Comparison of ENCODE assay signal across 23 cellular contexts in genomic region chr6:112100561-112100960, GRCh38. TPM values are rescaled to one million over a fixed set of nuclear protein-coding genes. Genes with fewer than 3 reads are reported as not detected.
DNase-seq lines count a peak whose midpoint lies in the region; ATAC-seq, FAIRE-seq and TF ChIP-seq lines count a peak whose summit lies in the region.
"Had no signal": no experiment of that assay in that cellular context is flagged by ENCODE, and none has a peak within 500 bp of the region (broad histone marks: within the 10 kb centered on the region; RNA-seq: fewer than 3 reads in every experiment).

No MANE protein-coding gene starts in this region.

- ATAC-seq in naive thymus-derived CD8-positive, alpha-beta T cell: no peak
- ATAC-seq in activated T-cell treated with anti-CD3 and anti-CD28 coated beads, Interleukin-2, amount 50 U/mL, for 4 hours: no peak

- H3K4me1 ChIP-seq in HUES48 (ENCODE audit: control insufficient read depth, insufficient read depth, low read length) (peaks cover 20% of the 10 kb centered on the region), endothelial cell of umbilical vein (ENCODE audit: control insufficient read depth, extremely low read depth, insufficient read depth, low read length) (peaks cover 34% of the 10 kb centered on the region)
- H3K4me1 ChIP-seq: BLaER1, Caco-2, SJSA1 had no signal

- no peaks in the 10 kb centered on the region for H3K27me3 Mint-ChIP-seq in naive thymus-derived CD8-positive, alpha-beta T cell
- peaks cover 8% of the 10 kb centered on the region for H3K27me3 Mint-ChIP-seq in activated T-cell treated with anti-CD3 and anti-CD28 coated beads, Interleukin-2, amount 50 U/mL, for 4 hours (ENCODE audit: low read depth)
- H3K27me3 Mint-ChIP-seq: CD4-positive, alpha-beta T cell had no signal

- no TSS peak for BruUV-seq in endothelial cell of umbilical vein (replicated peaks; lab: Mats Ljungman, UMichigan)

- DNase-seq in NCI-H146 treated with DMSO at 0.1 percent for 48 hours (lab: John Stamatoyannopoulos, UW; ENCODE audit: unreplicated experiment) (peak; percentile 44), endothelial cell of umbilical vein (ENCODE audit: low read depth, low spot score) (no peak), iPS-NIHi7 (ENCODE audit: extremely low spot score) (peak; percentile 20), NCI-H345 treated with DMSO at 0.1 percent for 48 hours (lab: John Stamatoyannopoulos, UW; ENCODE audit: unreplicated experiment) (no peak)
- DNase-seq in naive thymus-derived CD8-positive, alpha-beta T cell: no peak
- DNase-seq in activated T-cell treated with anti-CD3 and anti-CD28 coated beads, Interleukin-2, amount 50 U/mL, for 4 hours: no peak
- DNase-seq: Caco-2; CD4-positive, alpha-beta T cell; DMS153; HCEC 1CT; NCI-H1092; NCI-H1436; NCI-H2029; NCI-H226; NCI-H524; OCI-M1 had no signal

- CTCF ChIA-PET in endothelial cell of umbilical vein (lab: Charles Lee): interaction anchor here (0.7 to 4.5 kb wide), 2 partner anchors 14 to 17 kb away, joined by 3 to 12 read pairs; partner anchors contain the start of genes FAM229B and TUBE1

- no peak overlapping the region for H3K9ac ChIP-seq in HUES48 (ENCODE audit: low read depth, low read length)
- H3K9ac ChIP-seq in endothelial cell of umbilical vein (replicated peaks; ENCODE audit: extremely low read depth, insufficient read depth, low read length): no peak overlapping the region
- H3K9ac ChIP-seq: BLaER1 had no signal

- H4K20me1 ChIP-seq in endothelial cell of umbilical vein (replicated peaks; ENCODE audit: control insufficient read depth, extremely low read depth, insufficient read depth, low read length): no peaks in the 10 kb centered on the region
- H4K20me1 ChIP-seq: BLaER1 had no signal

- POLR2A ChIA-PET in endothelial cell of umbilical vein (lab: Charles Lee): no interaction called here
- POLR2A ChIA-PET in naive thymus-derived CD8-positive, alpha-beta T cell (lab: Charles Lee): no interaction called here

- H3K36me3 ChIP-seq in HUES48 (ENCODE audit: control insufficient read depth, insufficient read depth, low read length) (no peaks in the 10 kb centered on the region), endothelial cell of umbilical vein (ENCODE audit: control insufficient read depth in 2 of 2, extremely low read depth in 1 of 2, insufficient read depth in 2 of 2, low read length in 2 of 2) (no peaks in the 10 kb centered on the region)
- H3K36me3 ChIP-seq: SJSA1 had no signal

- dilution Hi-C loops in endothelial cell of umbilical vein (cut with MboI; ENCODE audit: extremely low pct_ligation_motif_present, low sequenced_read_pairs): no loop called here

- H3K4me3 Mint-ChIP-seq in naive thymus-derived CD8-positive, alpha-beta T cell: no peak overlapping the region
- H3K4me3 Mint-ChIP-seq in activated T-cell treated with anti-CD3 and anti-CD28 coated beads, Interleukin-2, amount 50 U/mL, for 4 hours: no peak overlapping the region
- H3K4me3 Mint-ChIP-seq: CD4-positive, alpha-beta T cell had no signal

- no peak overlapping the region for H3K4me2 ChIP-seq in endothelial cell of umbilical vein (ENCODE audit: insufficient read depth, low read length)
- H3K4me2 ChIP-seq: BLaER1 had no signal

- H3K27ac Mint-ChIP-seq in naive thymus-derived CD8-positive, alpha-beta T cell: no peak overlapping the region
- H3K27ac Mint-ChIP-seq: CD4-positive, alpha-beta T cell had no signal

- no peaks in the 10 kb centered on the region for H3K9me1 ChIP-seq in endothelial cell of umbilical vein (replicated peaks; ENCODE audit: control insufficient read depth, extremely low read depth, insufficient read depth, low read length)

- no peaks in the 10 kb centered on the region for H3K27me3 ChIP-seq in HUES48 (ENCODE audit: control insufficient read depth, insufficient read depth, low read length)
- H3K27me3 ChIP-seq in endothelial cell of umbilical vein (ENCODE audit: control insufficient read depth in 2 of 2, insufficient read depth in 2 of 2, low read length in 2 of 2): no peaks in the 10 kb centered on the region
- H3K27me3 ChIP-seq: BLaER1, SJSA1 had no signal

- peak; percentile 12 for FAIRE-seq in endothelial cell of umbilical vein (lab: Jason Lieb, UNC)
- FAIRE-seq: GM12891, RCC 7860 had no signal

- H3K27ac ChIP-seq in HUES48 (ENCODE audit: low read depth, low read length) (peak overlapping the region; percentile 1), endothelial cell of umbilical vein (ENCODE audit: insufficient read depth, low read depth, low read length) (peak overlapping the region; percentile 23)
- H3K27ac ChIP-seq: BLaER1, SJSA1 had no signal

- no peaks in the 10 kb centered on the region for H3K4me1 Mint-ChIP-seq in naive thymus-derived CD8-positive, alpha-beta T cell
- H3K4me1 Mint-ChIP-seq in activated T-cell treated with anti-CD3 and anti-CD28 coated beads, Interleukin-2, amount 50 U/mL, for 4 hours (ENCODE audit: low read depth): no peaks in the 10 kb centered on the region

- H3K4me3 ChIP-seq in HUES48 (ENCODE audit: low read depth, low read length): peak overlapping the region; percentile 9; the same call in 1 of the 2 replicates
- no peak overlapping the region for H3K4me3 ChIP-seq in endothelial cell of umbilical vein (replicated peaks in 1 of 3; ENCODE audit: insufficient read depth in 1 of 3, low read depth in 1 of 3, low read length in 3 of 3)
- H3K4me3 ChIP-seq: BLaER1, SJSA1 had no signal

- TF ChIP-seq CTCF in endothelial cell of umbilical vein (IDR thresholded peaks at IDR 0.05; ENCODE audit: extremely low read depth in 1 of 2, insufficient read depth in 1 of 2, low read depth in 1 of 2, low read length in 2 of 2): no peak

- no peaks in the 10 kb centered on the region for H3K9me3 ChIP-seq in HUES48 (ENCODE audit: control insufficient read depth, insufficient read depth, low read length)
- no peaks in the 10 kb centered on the region for H3K9me3 ChIP-seq in endothelial cell of umbilical vein (replicated peaks; ENCODE audit: control insufficient read depth, insufficient read depth, low read length)
- H3K9me3 ChIP-seq: BLaER1, Caco-2, SJSA1 had no signal

- H3K79me2 ChIP-seq in endothelial cell of umbilical vein (ENCODE audit: control insufficient read depth, insufficient read depth, low read length): no peaks in the 10 kb centered on the region

- no peak for TF ChIP-seq POLR2A in endothelial cell of umbilical vein (IDR thresholded peaks at IDR 0.05; ENCODE audit: low read depth, low read length)

- H2AFZ ChIP-seq in endothelial cell of umbilical vein (ENCODE audit: low read depth, low read length): no peak overlapping the region

- H3K36me3 Mint-ChIP-seq in naive thymus-derived CD8-positive, alpha-beta T cell: peaks cover 20 to 34% (median 32%) of the 10 kb centered on the region in 3 donors
- peaks cover 12% of the 10 kb centered on the region for H3K36me3 Mint-ChIP-seq in activated T-cell treated with anti-CD3 and anti-CD28 coated beads, Interleukin-2, amount 50 U/mL, for 4 hours (ENCODE audit: insufficient read depth)

- peaks cover 0 to 18% (median 8%) of the 10 kb centered on the region in 9 donors for H3K9me3 Mint-ChIP-seq in naive thymus-derived CD8-positive, alpha-beta T cell
- H3K9me3 Mint-ChIP-seq in activated T-cell treated with anti-CD3 and anti-CD28 coated beads, Interleukin-2, amount 50 U/mL, for 4 hours: peaks cover 11% of the 10 kb centered on the region

- intact Hi-C loops in endothelial cell of umbilical vein (cut with micrococcal nuclease): no loop called here

TF ChIP-seq in endothelial cell of umbilical vein, 7 proteins besides CTCF, POLR2A, EP300 and RAD21 (continues in another document):
- TF ChIP-seq EZH2 (IDR thresholded peaks at IDR 0.05; ENCODE audit: borderline replicate concordance, low read depth, low read length, severe bottlenecking): no peak
- TF ChIP-seq MYC (IDR thresholded peaks at IDR 0.05; ENCODE audit: low read depth, low read length): no peak

RNA-seq across cellular contexts. Expression of gene FAM229B, which starts 13.2 kb away (rescaled TPM):
- total RNA-seq in endothelial cell of umbilical vein: 10.1 and 10.6 TPM in 2 replicates
- 9.0 and 9.1 TPM in 2 replicates for polyA plus RNA-seq in endothelial cell of umbilical vein
- polyA plus RNA-seq in endothelial cell of umbilical vein (2011; cell fraction: cytosol; rRNA removed): 13.0 and 14.5 TPM in 2 replicates
- 5.2 and 7.7 TPM in 2 replicates for polyA plus RNA-seq in endothelial cell of umbilical vein (2011; cell fraction: nucleus; rRNA removed)
- 14.9 and 22.9 TPM in 2 replicates for polyA plus RNA-seq in endothelial cell of umbilical vein (2012)
- 3.9 and 8.3 TPM in 2 replicates for polyA minus RNA-seq in endothelial cell of umbilical vein
- 2.4 TPM for polyA minus RNA-seq in endothelial cell of umbilical vein (2011; cell fraction: cytosol; rRNA and poly(A)+ RNA removed)
- 0.72 TPM in 2 replicates for polyA minus RNA-seq in endothelial cell of umbilical vein (2011; cell fraction: nucleus; rRNA and poly(A)+ RNA removed)
- 1 to 10 TPM; 5.5 to 6.1 TPM for total RNA-seq in naive thymus-derived CD8-positive, alpha-beta T cell
- polyA plus RNA-seq in naive thymus-derived CD8-positive, alpha-beta T cell: 10 to 100 TPM; 12.3 to 18.4 (median 15.4) TPM
- total RNA-seq in activated T-cell treated with anti-CD3 and anti-CD28 coated beads, Interleukin-2, amount 50 U/mL, for 4 hours: 1 to 10 TPM; 2.8 to 3.8 (median 3.1) TPM

RNA-seq across cellular contexts. Expression of gene TUBE1, which starts 13.3 kb away (rescaled TPM):
- total RNA-seq in endothelial cell of umbilical vein: 14.0 and 15.8 TPM in 2 replicates
- 5.3 and 6.7 TPM in 2 replicates for polyA plus RNA-seq in endothelial cell of umbilical vein
- polyA plus RNA-seq in endothelial cell of umbilical vein (2011; cell fraction: cytosol; rRNA removed): 6.7 and 7.1 TPM in 2 replicates
- 30.6 and 33.7 TPM in 2 replicates for polyA plus RNA-seq in endothelial cell of umbilical vein (2011; cell fraction: nucleus; rRNA removed)
- polyA plus RNA-seq in endothelial cell of umbilical vein (2012): 11.0 and 16.9 TPM in 2 replicates
- polyA minus RNA-seq in endothelial cell of umbilical vein: 7.3 and 11.0 TPM in 2 replicates
- 6.3 TPM for polyA minus RNA-seq in endothelial cell of umbilical vein (2011; cell fraction: cytosol; rRNA and poly(A)+ RNA removed)
- polyA minus RNA-seq in endothelial cell of umbilical vein (2011; cell fraction: nucleus; rRNA and poly(A)+ RNA removed): 36.4 and 40.0 TPM in 2 replicates
- total RNA-seq in naive thymus-derived CD8-positive, alpha-beta T cell: 10 to 100 TPM; 42.3 to 43.0 TPM
- polyA plus RNA-seq in naive thymus-derived CD8-positive, alpha-beta T cell: 10 to 100 TPM; 10.1 to 12.1 (median 11.6) TPM
- total RNA-seq in activated T-cell treated with anti-CD3 and anti-CD28 coated beads, Interleukin-2, amount 50 U/mL, for 4 hours: 10 to 100 TPM; 36.3 to 55.3 (median 42.6) TPM

RNA-seq across cellular contexts. Expression of gene CCN6, which starts 46.7 kb away (rescaled TPM):
- total RNA-seq in endothelial cell of umbilical vein: not detected in 2 replicates
- not detected in 2 replicates for polyA plus RNA-seq in endothelial cell of umbilical vein
- not detected in 2 replicates for polyA plus RNA-seq in endothelial cell of umbilical vein (2011; cell fraction: cytosol; rRNA removed)
- not detected in 2 replicates for polyA plus RNA-seq in endothelial cell of umbilical vein (2011; cell fraction: nucleus; rRNA removed)
- 0.08 and 0.12 TPM in 2 replicates for polyA plus RNA-seq in endothelial cell of umbilical vein (2012)
- not detected in 2 replicates for polyA minus RNA-seq in endothelial cell of umbilical vein
- not detected for polyA minus RNA-seq in endothelial cell of umbilical vein (2011; cell fraction: cytosol; rRNA and poly(A)+ RNA removed)
- not detected in 2 replicates for polyA minus RNA-seq in endothelial cell of umbilical vein (2011; cell fraction: nucleus; rRNA and poly(A)+ RNA removed)
- total RNA-seq in naive thymus-derived CD8-positive, alpha-beta T cell: not detected
- under 1 TPM; 0.08 to 0.21 (median 0.09) TPM for polyA plus RNA-seq in naive thymus-derived CD8-positive, alpha-beta T cell
- under 1 TPM; 0.43 to 0.90 (median 0.58) TPM for total RNA-seq in activated T-cell treated with anti-CD3 and anti-CD28 coated beads, Interleukin-2, amount 50 U/mL, for 4 hours
- total RNA-seq: Caco-2; CD4-positive, alpha-beta T cell; G401; LHCN-M2; SJSA1 had no signal

Comparison
In these comparisons a context has a peak if more than half of its experiments do, and no peak if none do; other contexts are left out.
1. DNase-seq: peak in NCI-H146 treated with DMSO at 0.1 percent for 48 hours (single experiment) and iPS-NIHi7 (single experiment); none in endothelial cell of umbilical vein (single experiment), naive thymus-derived CD8-positive, alpha-beta T cell (0 of 10), NCI-H345 treated with DMSO at 0.1 percent for 48 hours (single experiment) and activated T-cell treated with anti-CD3 and anti-CD28 coated beads, Interleukin-2, amount 50 U/mL, for 4 hours (single experiment).